12 cellular contexts compared by ENCODE assay signal in genomic region chr1:98277111-98277510, GRCh38.
DNase-seq lines count a peak whose midpoint lies in the region; ATAC-seq and TF ChIP-seq lines count a peak whose summit lies in the region.
"Had no signal": no experiment of that assay in that cellular context is flagged by ENCODE, and none has a peak within 500 bp of the region (broad histone marks: within the 10 kb centered on the region; RNA-seq: fewer than 3 reads in every experiment).

No MANE protein-coding gene starts in this region.

- H2BK15ac ChIP-seq in mesendoderm (replicated peaks; ENCODE audit: low read depth) = no peak overlapping the region

- H3K4me3 ChIP-seq in cardiac fibroblast (replicated peaks in 1 of 2; ENCODE audit: low read depth in 2 of 2, low read length in 2 of 2) (no peak overlapping the region), mesendoderm (ENCODE audit: low read length) (no peak overlapping the region)

- H4K5ac ChIP-seq in mesendoderm (ENCODE audit: low read length) = no peak overlapping the region

- no peak overlapping the region for H2AK5ac ChIP-seq in mesendoderm (ENCODE audit: low read length)

- H3K23ac ChIP-seq in mesendoderm (ENCODE audit: low read length) = no peak overlapping the region

- TF ChIP-seq CTCF in cardiac fibroblast (IDR thresholded peaks at IDR 0.05; ENCODE audit: low read depth, low read length) = no peak

- no peak overlapping the region for H3K18ac ChIP-seq in mesendoderm (ENCODE audit: low read length)

- no peak overlapping the region for H3K27ac Mint-ChIP-seq in T-helper 17 cell
- H3K27ac Mint-ChIP-seq: activated naive CD8-positive, alpha-beta T cell treated with anti-CD3 and anti-CD28 coated beads, Interleukin-2, amount 50 U/mL, for 24 hours; T-helper 2 cell treated with Interferon-gamma antibody and Interleukin-4, amounts not matched to agents 5 μg/mL and 100 μg/mL, for 36 hours had no signal

- DNase-seq in Daoy (ENCODE audit: low read depth) (peak; percentile 30), LoVo (ENCODE audit: low spot score) (peak; percentile 18), cardiac fibroblast (ENCODE audit: low read depth in 2 of 2) (peak; percentile 51 to 69), mesendoderm (peak; percentile 45), activated gamma-delta T cell treated with Interleukin-2 at 50 U/mL for 16 hours (no peak), T-helper 17 cell (no peak)
- no peak for DNase-seq in stimulated activated CD4-positive, alpha-beta T cell treated with anti-CD3 and anti-CD28 coated beads, Interleukin-12 subunit alpha, Interleukin-12 subunit beta, amount 100 ng/mL, for 4 hours
- DNase-seq: activated naive CD8-positive, alpha-beta T cell treated with anti-CD3 and anti-CD28 coated beads, Interleukin-2, amount 50 U/mL, for 24 hours; NCI-H774 had no signal

- no peak overlapping the region for H2BK120ac ChIP-seq in mesendoderm (ENCODE audit: low read depth, low read length)

- H3K4me3 Mint-ChIP-seq in T-helper 17 cell = no peak overlapping the region
- H3K4me3 Mint-ChIP-seq: activated naive CD8-positive, alpha-beta T cell treated with anti-CD3 and anti-CD28 coated beads, Interleukin-2, amount 50 U/mL, for 24 hours; neural crest cell; T-helper 2 cell treated with Interferon-gamma antibody and Interleukin-4, amounts not matched to agents 5 μg/mL and 100 μg/mL, for 36 hours had no signal

- no peaks in the 10 kb centered on the region for H3K27me3 ChIP-seq in mesendoderm (ENCODE audit: insufficient read depth, low read length, poor library complexity)

- H3K27ac ChIP-seq in mesendoderm (ENCODE audit: low read depth, low read length) = no peak overlapping the region

- no peak overlapping the region for H3K4ac ChIP-seq in mesendoderm (ENCODE audit: low read depth, low read length)

- H4K8ac ChIP-seq in mesendoderm (ENCODE audit: low read depth, low read length) = no peak overlapping the region

- H3K4me1 Mint-ChIP-seq in T-helper 17 cell = no peaks in the 10 kb centered on the region
- H3K4me1 Mint-ChIP-seq: activated naive CD8-positive, alpha-beta T cell treated with anti-CD3 and anti-CD28 coated beads, Interleukin-2, amount 50 U/mL, for 24 hours had no signal

- H3K9ac ChIP-seq in mesendoderm (ENCODE audit: low read length) = no peak overlapping the region

- no peak overlapping the region for H3K4me2 ChIP-seq in mesendoderm (ENCODE audit: low read length)

- no peaks in the 10 kb centered on the region for H3K79me2 ChIP-seq in mesendoderm (ENCODE audit: control insufficient read depth, insufficient read depth, low read length)

- no peaks in the 10 kb centered on the region for H3K9me3 ChIP-seq in T-helper 17 cell (ENCODE audit: control insufficient read depth, low read length, poor library complexity, severe bottlenecking)

- no peaks in the 10 kb centered on the region for H3K27me3 Mint-ChIP-seq in T-helper 17 cell
- H3K27me3 Mint-ChIP-seq: activated naive CD8-positive, alpha-beta T cell treated with anti-CD3 and anti-CD28 coated beads, Interleukin-2, amount 50 U/mL, for 24 hours had no signal

- H2BK5ac ChIP-seq in mesendoderm (ENCODE audit: low read length) = no peak overlapping the region

- no CpG with 5 or more reads among the region's 2 CpGs for WGBS in mesendoderm (ENCODE audit: extremely low coverage, insufficient coverage, low lambda C conversion rate)

- H3K36me3 ChIP-seq in mesendoderm (ENCODE audit: control insufficient read depth, insufficient read depth, low read length) = no peaks in the 10 kb centered on the region

- ATAC-seq in T-helper 17 cell (no peak), HG02840 (IDR thresholded peaks at IDR 0.05; ENCODE audit: low FRiP score, unreplicated experiment) (no peak)
- ATAC-seq: activated naive CD8-positive, alpha-beta T cell treated with anti-CD3 and anti-CD28 coated beads, Interleukin-2, amount 50 U/mL, for 24 hours had no signal

- H3K79me1 ChIP-seq in mesendoderm (ENCODE audit: low read length) = no peaks in the 10 kb centered on the region

- no peak overlapping the region for H3K56ac ChIP-seq in mesendoderm (ENCODE audit: low read length)

- H3K4me1 ChIP-seq in mesendoderm (ENCODE audit: control insufficient read depth, low read depth, low read length) = no peaks in the 10 kb centered on the region

- no peaks in the 10 kb centered on the region for H3K36me3 Mint-ChIP-seq in T-helper 17 cell (ENCODE audit: low read depth)

Comparison
In these comparisons a context has a peak if more than half of its experiments do, and no peak if none do; other contexts are left out.
1. DNase-seq: peak in Daoy (single experiment), LoVo (single experiment), cardiac fibroblast (2 of 2) and mesendoderm (single experiment); none in activated gamma-delta T cell treated with Interleukin-2 at 50 U/mL for 16 hours (single experiment), T-helper 17 cell (0 of 3) and stimulated activated CD4-positive, alpha-beta T cell treated with anti-CD3 and anti-CD28 coated beads, Interleukin-12 subunit alpha, Interleukin-12 subunit beta, amount 100 ng/mL, for 4 hours (single experiment).